18 cellular contexts compared by ENCODE assay signal in genomic region chr6:40320441-40320840, GRCh38.
DNase-seq lines count a peak whose midpoint lies in the region; ATAC-seq and TF ChIP-seq lines count a peak whose summit lies in the region.
"Had no signal": no experiment of that assay in that cellular context is flagged by ENCODE, and none has a peak within 500 bp of the region (broad histone marks: within the 10 kb centered on the region; RNA-seq: fewer than 3 reads in every experiment).

No MANE protein-coding gene starts in this region.

- H3K4me3 Mint-ChIP-seq in activated naive CD8-positive, alpha-beta T cell treated with anti-CD3 and anti-CD28 coated beads, Interleukin-2, amount 10 ng/mL, durations not matched to agents 7 days and 5 days, result no peak overlapping the region
- no peak overlapping the region for H3K4me3 Mint-ChIP-seq in activated naive CD8-positive, alpha-beta T cell treated with anti-CD3 and anti-CD28 coated beads for 36 hours
- no peak overlapping the region for H3K4me3 Mint-ChIP-seq in CD14-positive monocyte
- H3K4me3 Mint-ChIP-seq in chondrocyte (ENCODE audit: unreplicated experiment), result no peak overlapping the region
- H3K4me3 Mint-ChIP-seq: CD4-positive, alpha-beta T cell; CD8-positive, alpha-beta T cell had no signal

- POLR2A ChIA-PET in activated naive CD8-positive, alpha-beta T cell treated with anti-CD3 and anti-CD28 coated beads, Interleukin-2, amount 10 ng/mL, durations not matched to agents 7 days and 5 days (lab: Charles Lee), result no interaction called here

- H3K4me1 Mint-ChIP-seq in activated naive CD8-positive, alpha-beta T cell treated with anti-CD3 and anti-CD28 coated beads, Interleukin-2, amount 10 ng/mL, durations not matched to agents 7 days and 5 days, result peaks cover 2% of the 10 kb centered on the region
- H3K4me1 Mint-ChIP-seq in activated naive CD8-positive, alpha-beta T cell treated with anti-CD3 and anti-CD28 coated beads for 36 hours, result no peaks in the 10 kb centered on the region
- H3K4me1 Mint-ChIP-seq in CD14-positive monocyte (no peaks in the 10 kb centered on the region), chondrocyte (ENCODE audit: low read depth) (no peaks in the 10 kb centered on the region)

- no peaks in the 10 kb centered on the region for H3K36me3 Mint-ChIP-seq in activated naive CD8-positive, alpha-beta T cell treated with anti-CD3 and anti-CD28 coated beads, Interleukin-2, amount 10 ng/mL, durations not matched to agents 7 days and 5 days
- no peaks in the 10 kb centered on the region for H3K36me3 Mint-ChIP-seq in activated naive CD8-positive, alpha-beta T cell treated with anti-CD3 and anti-CD28 coated beads for 36 hours
- H3K36me3 Mint-ChIP-seq in CD14-positive monocyte (no peaks in the 10 kb centered on the region), chondrocyte (ENCODE audit: low read depth) (no peaks in the 10 kb centered on the region)
- H3K36me3 Mint-ChIP-seq: CD8-positive, alpha-beta T cell had no signal

- no peaks in the 10 kb centered on the region for H3K9me3 Mint-ChIP-seq in activated naive CD8-positive, alpha-beta T cell treated with anti-CD3 and anti-CD28 coated beads, Interleukin-2, amount 10 ng/mL, durations not matched to agents 7 days and 5 days
- peaks cover 2% of the 10 kb centered on the region for H3K9me3 Mint-ChIP-seq in activated naive CD8-positive, alpha-beta T cell treated with anti-CD3 and anti-CD28 coated beads for 36 hours
- H3K9me3 Mint-ChIP-seq in CD14-positive monocyte (peaks cover 0 to 6% (median 2%) of the 10 kb centered on the region in 7 donors), chondrocyte (ENCODE audit: low read depth) (peaks cover 10% of the 10 kb centered on the region)
- H3K9me3 Mint-ChIP-seq: CD4-positive, alpha-beta T cell had no signal

- no peak for DNase-seq in activated naive CD8-positive, alpha-beta T cell treated with anti-CD3 and anti-CD28 coated beads, Interleukin-2, amount 10 ng/mL, durations not matched to agents 7 days and 5 days
- DNase-seq in activated naive CD8-positive, alpha-beta T cell treated with anti-CD3 and anti-CD28 coated beads for 36 hours, result no peak
- peak; percentile 13 for DNase-seq in CD14-positive monocyte (ENCODE audit: low spot score)
- DNase-seq in left lobe of liver (ENCODE audit: low spot score), result peak; percentile 65
- DNase-seq in mesenteric fat pad (ENCODE audit: low spot score), result peak; percentile 43
- DNase-seq in NCI-H82 treated with DMSO at 0.1 percent for 48 hours (lab: John Stamatoyannopoulos, UW; ENCODE audit: unreplicated experiment), result no peak
- no peak for DNase-seq in chondrocyte (ENCODE audit: low spot score)
- DNase-seq: 8988T; ACHN; BE2C; C1 segment of cervical spinal cord; Caco-2; Calu3; CD4-positive, alpha-beta T cell; CD8-positive, alpha-beta T cell; DMS79 treated with DMSO at 0.1 percent for 48 hours; GF-D8 had no signal

- peaks cover 22% of the 10 kb centered on the region for H3K27me3 Mint-ChIP-seq in activated naive CD8-positive, alpha-beta T cell treated with anti-CD3 and anti-CD28 coated beads, Interleukin-2, amount 10 ng/mL, durations not matched to agents 7 days and 5 days
- peaks cover 15% of the 10 kb centered on the region for H3K27me3 Mint-ChIP-seq in activated naive CD8-positive, alpha-beta T cell treated with anti-CD3 and anti-CD28 coated beads for 36 hours
- H3K27me3 Mint-ChIP-seq in CD14-positive monocyte (ENCODE audit: low read depth in 3 of 3) (peaks cover 4 to 17% (median 5%) of the 10 kb centered on the region in 3 donors), chondrocyte (ENCODE audit: low read depth) (peaks cover 73% of the 10 kb centered on the region)

- ATAC-seq in activated naive CD8-positive, alpha-beta T cell treated with anti-CD3 and anti-CD28 coated beads, Interleukin-2, amount 10 ng/mL, durations not matched to agents 7 days and 5 days (ENCODE audit: low read depth), result no peak
- peak; percentile 85 for ATAC-seq in left lobe of liver
- no peak for ATAC-seq in HG03108 (IDR thresholded peaks at IDR 0.05; ENCODE audit: unreplicated experiment)
- ATAC-seq: CD8-positive, alpha-beta T cell had no signal

- TF ChIP-seq CTCF in CD14-positive monocyte (IDR thresholded peaks at IDR 0.05) (no peak), chondrocyte (IDR thresholded peaks at IDR 0.05) (no peak)

- intact Hi-C loops in CD14-positive monocyte (cut with micrococcal nuclease), result no loop called here

- peak overlapping the region; percentile 34 for H3K27ac Mint-ChIP-seq in activated naive CD8-positive, alpha-beta T cell treated with anti-CD3 and anti-CD28 coated beads, Interleukin-2, amount 10 ng/mL, durations not matched to agents 7 days and 5 days
- H3K27ac Mint-ChIP-seq in activated naive CD8-positive, alpha-beta T cell treated with anti-CD3 and anti-CD28 coated beads for 36 hours, result no peak overlapping the region
- peak overlapping the region in 1 of 7 donors; percentile 64 for H3K27ac Mint-ChIP-seq in CD14-positive monocyte
- H3K27ac Mint-ChIP-seq in chondrocyte (ENCODE audit: unreplicated experiment), result no peak overlapping the region
- H3K27ac Mint-ChIP-seq: CD4-positive, alpha-beta T cell; CD8-positive, alpha-beta T cell had no signal

Comparison
In these comparisons a context has a peak if more than half of its experiments do, and no peak if none do; other contexts are left out.
1. DNase-seq: peak in CD14-positive monocyte (single experiment), left lobe of liver (single experiment) and mesenteric fat pad (single experiment); none in activated naive CD8-positive, alpha-beta T cell treated with anti-CD3 and anti-CD28 coated beads, Interleukin-2, amount 10 ng/mL, durations not matched to agents 7 days and 5 days (single experiment), activated naive CD8-positive, alpha-beta T cell treated with anti-CD3 and anti-CD28 coated beads for 36 hours (single experiment), NCI-H82 treated with DMSO at 0.1 percent for 48 hours (single experiment) and chondrocyte (single experiment).